In genomic region chr2:3009499-3009882, GRCh38 we compare ENCODE assay signal across 20 cellular contexts.
"Had no signal": no experiment of that assay in that cellular context is flagged by ENCODE, and none has a peak within 500 bp of the region (broad histone marks: within the 10 kb centered on the region; RNA-seq: fewer than 3 reads in every experiment).

No MANE protein-coding gene starts in this region.

- H3K27me3 ChIP-seq: colonic mucosa, transverse colon had no signal

- H3K27ac ChIP-seq: colonic mucosa, parathyroid adenoma, suprapubic skin, transverse colon had no signal

- H3K4me3 ChIP-seq: colonic mucosa, lung, smooth muscle cell, suprapubic skin, transverse colon had no signal

- H3K79me2 ChIP-seq: parathyroid adenoma had no signal

- H3K9me3 ChIP-seq: colonic mucosa had no signal

- H3K27ac Mint-ChIP-seq: effector memory CD8-positive, alpha-beta T cell; immature natural killer cell; memory B cell; natural killer cell treated with Interleukin-12 subunit alpha and Interleukin-12 subunit beta and Interleukin-15 and Interleukin-18, amount 100 ng/mL, for 72 hours; progenitor cell of endocrine pancreas; stimulated activated naive CD8-positive, alpha-beta T cell treated with anti-CD3 and anti-CD28 coated beads, Interleukin-15, amount 100 ng/mL, for 72 hours had no signal

- H3K4me3 Mint-ChIP-seq: central memory CD8-positive, alpha-beta T cell; effector memory CD8-positive, alpha-beta T cell; immature natural killer cell; memory B cell; natural killer cell treated with Interleukin-12 subunit alpha and Interleukin-12 subunit beta and Interleukin-15 and Interleukin-18, amount 100 ng/mL, for 72 hours; stimulated activated naive CD8-positive, alpha-beta T cell treated with anti-CD3 and anti-CD28 coated beads, Interleukin-15, amount 100 ng/mL, for 72 hours had no signal

- H3K36me3 ChIP-seq: colonic mucosa, suprapubic skin, transverse colon had no signal

- H3K4me1 Mint-ChIP-seq: central memory CD8-positive, alpha-beta T cell; immature natural killer cell; memory B cell; stimulated activated naive CD8-positive, alpha-beta T cell treated with anti-CD3 and anti-CD28 coated beads, Interleukin-15, amount 100 ng/mL, for 72 hours had no signal

- H3K4me1 ChIP-seq: colonic mucosa, parathyroid adenoma, suprapubic skin, transverse colon had no signal

- H2AFZ ChIP-seq: parathyroid adenoma had no signal

- H3K9ac ChIP-seq: parathyroid adenoma had no signal

- DNase-seq: colonic mucosa; dermis blood vessel endothelial cell; effector memory CD8-positive, alpha-beta T cell; hypothalamus; immature natural killer cell; stimulated activated CD4-positive, alpha-beta T cell treated with anti-CD3 and anti-CD28 coated beads, Interleukin-12 subunit alpha, Interleukin-12 subunit beta, amount 100 ng/mL, for 4 hours; stimulated activated CD4-positive, alpha-beta T cell treated with anti-CD3 and anti-CD28 coated beads, Interleukin-1b, Interleukin-23, amount 100 ng/mL, for 48 hours; stimulated activated CD4-positive, alpha-beta T cell treated with anti-CD3 and anti-CD28 coated beads, Interleukin-4, amount 100 ng/mL, for 1 hour; stimulated activated CD8-positive, alpha-beta memory T cell treated with anti-CD3 and anti-CD28 coated beads, Interleukin-4, amount 100 ng/mL, for 48 hours; stimulated activated naive CD4-positive, alpha-beta T cell; stimulated activated naive CD8-positive, alpha-beta T cell treated with anti-CD3 and anti-CD28 coated beads, Interleukin-15, amount 100 ng/mL, for 72 hours; transverse colon had no signal
